ENCODE assay signal across 26 cellular contexts in genomic region chr16:9793623-9794022, GRCh38.
"Had no signal": no experiment of that assay in that cellular context is flagged by ENCODE, and none has a peak within 500 bp of the region (broad histone marks: within the 10 kb centered on the region; RNA-seq: fewer than 3 reads in every experiment).

No MANE protein-coding gene starts in this region.

- H3K4me1 ChIP-seq: stomach, suprapubic skin, testis, thyroid gland, tibial nerve, transverse colon, upper lobe of left lung, upper lobe of right lung, uterus, vagina had no signal

- DNase-seq: stimulated activated CD4-positive, alpha-beta T cell treated with anti-CD3 and anti-CD28 coated beads, Interleukin-2, amount 100 ng/mL, for 48 hours; stimulated activated CD4-positive, alpha-beta T cell treated with anti-CD3 and anti-CD28 coated beads, Interleukin-4, amount 100 ng/mL, for 1 hour; stimulated activated CD4-positive, alpha-beta T cell treated with anti-CD3 and anti-CD28 coated beads, Interleukin-4, amount 100 ng/mL, for 24 hours; stimulated activated CD4-positive, alpha-beta T cell treated with anti-CD3 and anti-CD28 coated beads, Interleukin-4, amount 100 ng/mL, for 4 hours; stimulated activated CD8-positive, alpha-beta memory T cell treated with anti-CD3 and anti-CD28 coated beads, Interleukin-4, amount 100 ng/mL, for 48 hours; stimulated activated naive B cell treated with anti-CD40 and anti-IgM and Interleukin-4, amounts not matched to agents 10 μg/mL and 1 μg/mL and 100 μg/mL, for 72 hours; stimulated activated naive CD4-positive, alpha-beta T cell; stimulated activated naive CD4-positive, alpha-beta T cell treated with Interleukin-2 at 50 U/mL for 16 hours; stimulated activated naive CD8-positive, alpha-beta T cell treated with anti-CD3 and anti-CD28 coated beads, Interleukin-15, amount 100 ng/mL, for 72 hours; stimulated activated naive CD8-positive, alpha-beta T cell treated with anti-CD3 and anti-CD28 coated beads, Interleukin-15, Interleukin-2, amounts not matched to agents 100 U/mL and 50 U/mL, for 24 hours; stomach; substantia nigra; testis; thyroid gland; tibial artery; transverse colon; trophoblast cell; upper lobe of left lung; upper lobe of right lung; uterus had no signal

- H3K27ac ChIP-seq: stomach, suprapubic skin, testis, thoracic aorta, thyroid gland, tibial artery, tibial nerve, transverse colon, upper lobe of left lung, upper lobe of right lung, uterus, vagina had no signal

- H3K9me3 ChIP-seq: stomach, suprapubic skin, testis, thoracic aorta, thyroid gland, tibial artery, tibial nerve, transverse colon, upper lobe of left lung, upper lobe of right lung, uterus, vagina had no signal

- ATAC-seq: stimulated activated effector memory CD8-positive, alpha-beta T cell treated with anti-CD3 and anti-CD28 coated beads, Interleukin-12 subunit alpha, Interleukin-12 subunit beta, amount 100 ng/mL, for 72 hours; stimulated activated memory B cell treated with anti-CD40 and anti-IgM and Interleukin-4, amounts not matched to agents 10 μg/mL and 1 μg/mL and 100 μg/mL, for 72 hours; stimulated activated naive B cell treated with anti-CD40 and anti-IgM and Interleukin-4, amounts not matched to agents 10 μg/mL and 1 μg/mL and 100 μg/mL, for 72 hours; stimulated activated naive CD8-positive, alpha-beta T cell treated with anti-CD3 and anti-CD28 coated beads, Interleukin-15, amount 100 ng/mL, for 72 hours; stimulated activated naive CD8-positive, alpha-beta T cell treated with anti-CD3 and anti-CD28 coated beads, Interleukin-15, Interleukin-2, amounts not matched to agents 100 U/mL and 50 U/mL, for 24 hours; upper lobe of right lung had no signal

- H3K36me3 ChIP-seq: stomach, suprapubic skin, thoracic aorta, thyroid gland, tibial artery, tibial nerve, transverse colon, upper lobe of left lung, upper lobe of right lung, uterus, vagina had no signal

- H3K27me3 ChIP-seq: stomach, suprapubic skin, testis, thyroid gland, tibial artery, tibial nerve, transverse colon, upper lobe of left lung, upper lobe of right lung, uterus, vagina had no signal

- H3K4me3 ChIP-seq: stomach, suprapubic skin, testis, thoracic aorta, thyroid gland, tibial artery, tibial nerve, transverse colon, upper lobe of left lung, upper lobe of right lung, uterus, vagina had no signal
